11 cellular contexts compared by ENCODE assay signal in genomic region chr15:40161693-40162401, GRCh38. TPM values are rescaled to one million over a fixed set of nuclear protein-coding genes. Genes with fewer than 3 reads are reported as not detected.
A peak's percentile ranks its signal among the peaks of the same experiment; 100 is the strongest.
DNase-seq lines count a peak whose midpoint lies in the region; FAIRE-seq and TF ChIP-seq lines count a peak whose summit lies in the region.
"Had no signal": no experiment of that assay in that cellular context is flagged by ENCODE, and none has a peak within 500 bp of the region (broad histone marks: within the 10 kb centered on the region; RNA-seq: fewer than 3 reads in every experiment).

No MANE protein-coding gene starts in this region.

- H3K4me1 ChIP-seq in OCI-LY7 (ENCODE audit: insufficient read depth, low read length, poor library complexity, severe bottlenecking) (peaks cover 28% of the 10 kb centered on the region), fibroblast of lung (ENCODE audit: control insufficient read depth, extremely low read depth, insufficient read depth, low read length) (peaks cover 7% of the 10 kb centered on the region), small intestine (ENCODE audit: control insufficient read depth in 2 of 2, insufficient read depth in 1 of 2, low read depth in 1 of 2, low read length in 1 of 2) (no peaks in the 10 kb centered on the region)
- H3K4me1 ChIP-seq in CD4-positive, alpha-beta memory T cell (ENCODE audit: insufficient read depth, low read length): peaks cover 19% of the 10 kb centered on the region

- no peaks in the 10 kb centered on the region for H3K9me3 ChIP-seq in OCI-LY7 (ENCODE audit: low read length)
- no peaks in the 10 kb centered on the region for H3K9me3 ChIP-seq in fibroblast of lung (ENCODE audit: control insufficient read depth, insufficient read depth, low read depth, low read length)
- H3K9me3 ChIP-seq in small intestine (ENCODE audit: control insufficient read depth, low read depth): no peaks in the 10 kb centered on the region
- H3K9me3 ChIP-seq in CD4-positive, alpha-beta memory T cell (ENCODE audit: control insufficient read depth in 1 of 2, low read length in 2 of 2): no peaks in the 10 kb centered on the region

- peak; percentile 10 for DNase-seq in DMS53 (lab: John Stamatoyannopoulos, UW)
- DNase-seq in DMS53 treated with DMSO at 0.1 percent for 48 hours (lab: John Stamatoyannopoulos, UW; ENCODE audit: unreplicated experiment): no peak
- DNase-seq in OCI-LY7 (ENCODE audit: low spot score): peak; percentile 75
- no peak for DNase-seq in fibroblast of lung (ENCODE audit: low read depth in 2 of 2)
- peak; percentile 17 for DNase-seq in small intestine
- no peak for DNase-seq in CD4-positive, alpha-beta memory T cell
- no peak for DNase-seq in Ammon's horn (ENCODE audit: low spot score)
- DNase-seq in COR-L47 (lab: John Stamatoyannopoulos, UW): no peak
- DNase-seq: 8988T, activated T-cell treated with anti-CD3 and anti-CD28 coated beads for 4 hours had no signal

- POLR2A ChIA-PET in OCI-LY7 (lab: Charles Lee): interaction anchor here (0.6 to 3.7 kb wide), 20 partner anchors 13 to 159 kb away, joined by 3 to 31 read pairs (median 4); no protein-coding TSS in a partner anchor
- POLR2A ChIA-PET in CD4-positive, alpha-beta memory T cell (lab: Charles Lee; ENCODE audit: partially characterized antibody): interaction anchor here (1.7 to 2.0 kb wide), 3 partner anchors 12 to 53 kb away, joined by 4 to 8 read pairs (median 8); partner anchors contain the start of gene BMF

- no peak for FAIRE-seq in small intestine (lab: Jason Lieb, UNC)

- H3K27ac Mint-ChIP-seq in CD4-positive, alpha-beta memory T cell: no peak overlapping the region
- H3K27ac Mint-ChIP-seq: nephron had no signal

- CTCF ChIA-PET in OCI-LY7 (lab: Charles Lee; ENCODE audit: unreplicated experiment): interaction anchor here (0.8 to 1.8 kb wide), 4 partner anchors 55 to 362 kb away, joined by 3 to 9 read pairs (median 3); no protein-coding TSS in a partner anchor
- CTCF ChIA-PET in CD4-positive, alpha-beta memory T cell (lab: Charles Lee; ENCODE audit: partially characterized antibody): interaction anchor here (0.8 to 3.0 kb wide), 6 partner anchors 37 to 121 kb away, joined by 3 to 14 read pairs (median 4); no protein-coding TSS in a partner anchor

- WGBS in small intestine, 3 donors: 1 to 12% (median 6%) methylated on average over 2 of the region's 2 CpGs

- H3K4me3 ChIP-seq in OCI-LY7 (ENCODE audit: low read depth, low read length, poor library complexity, severe bottlenecking) (peak overlapping the region; percentile 91), fibroblast of lung (replicated peaks in 1 of 4; ENCODE audit: control extremely low read depth in 1 of 4, insufficient read depth in 1 of 4, low read depth in 3 of 4, low read length in 4 of 4) (peak overlapping the region; percentile 75 to 96 (median 86)), small intestine (ENCODE audit: low read depth in 1 of 2, low read length in 2 of 2) (peak overlapping the region in 1 of 2 donors; percentile 57)
- peak overlapping the region in 1 of 2 donors; percentile 88 for H3K4me3 ChIP-seq in CD4-positive, alpha-beta memory T cell (ENCODE audit: low read length in 2 of 2)

- H3K9ac ChIP-seq in fibroblast of lung (ENCODE audit: insufficient read depth, low read length): no peak overlapping the region

- H3K27me3 ChIP-seq in fibroblast of lung (ENCODE audit: control insufficient read depth, insufficient read depth, low read length): no peaks in the 10 kb centered on the region
- no peaks in the 10 kb centered on the region for H3K27me3 ChIP-seq in small intestine (ENCODE audit: control insufficient read depth in 2 of 2, insufficient read depth in 2 of 2, low read length in 2 of 2)
- H3K27me3 ChIP-seq in CD4-positive, alpha-beta memory T cell (ENCODE audit: insufficient read depth, low read length): no peaks in the 10 kb centered on the region

- peaks cover 26% of the 10 kb centered on the region for H4K20me1 ChIP-seq in OCI-LY7 (ENCODE audit: insufficient read depth, low read length)
- no peaks in the 10 kb centered on the region for H4K20me1 ChIP-seq in fibroblast of lung (ENCODE audit: control insufficient read depth, extremely low read depth, insufficient read depth, low read length)

- intact Hi-C loops in OCI-LY7 (cut with micrococcal nuclease; ENCODE audit: unreplicated experiment): loop anchor here (1.0 to 10.0 kb wide), 3 partner anchors 53 to 377 kb away; partner anchors contain the start of genes BMF and FSIP1
- intact Hi-C loops in CD4-positive, alpha-beta memory T cell (cut with micrococcal nuclease): loop anchor here (5.0 kb wide), 1 partner anchor 240 kb away; the partner anchor contains the start of gene GPR176

- no peak for TF ChIP-seq CTCF in OCI-LY7 (conservative IDR thresholded peaks at IDR 0.05; ENCODE audit: low read length)
- TF ChIP-seq CTCF in fibroblast of lung (conservative IDR thresholded peaks at IDR 0.05 in 1 of 2, IDR thresholded peaks at IDR 0.05 in 1 of 2; ENCODE audit: low read depth in 1 of 2, low read length in 2 of 2): no peak

- no peaks in the 10 kb centered on the region for H3K36me3 Mint-ChIP-seq in CD4-positive, alpha-beta memory T cell

- H2AFZ ChIP-seq in OCI-LY7 (ENCODE audit: low read length): no peak overlapping the region; the same call in 1 of the 2 replicates
- H2AFZ ChIP-seq in fibroblast of lung (ENCODE audit: low read length): peak overlapping the region; percentile 27

- H3K27ac ChIP-seq in OCI-LY7 (ENCODE audit: low read depth, low read length, poor library complexity, severe bottlenecking) (peak overlapping the region; percentile 68), fibroblast of lung (ENCODE audit: insufficient read depth, low read length) (peak overlapping the region; percentile 40), small intestine (ENCODE audit: low read depth in 1 of 2, low read length in 1 of 2) (no peak overlapping the region)
- H3K27ac ChIP-seq in CD4-positive, alpha-beta memory T cell (ENCODE audit: low read depth, low read length): no peak overlapping the region

- no TSS peak for BruUV-seq in OCI-LY7 (replicated peaks; lab: Mats Ljungman, UMichigan)

- no peaks in the 10 kb centered on the region for H3K27me3 Mint-ChIP-seq in CD4-positive, alpha-beta memory T cell

- H3K9me2 ChIP-seq in OCI-LY7 (ENCODE audit: insufficient read depth, low read length): no peaks in the 10 kb centered on the region

- H3K4me2 ChIP-seq in OCI-LY7 (ENCODE audit: low read length) (peak overlapping the region; percentile 85), fibroblast of lung (ENCODE audit: extremely low read depth, insufficient read depth, low read length) (peak overlapping the region; percentile 71)

- H3K9me3 Mint-ChIP-seq in CD4-positive, alpha-beta memory T cell: no peaks in the 10 kb centered on the region
- H3K9me3 Mint-ChIP-seq: nephron had no signal

- H3K79me2 ChIP-seq in OCI-LY7 (ENCODE audit: insufficient read depth, low read depth, low read length): peaks cover 60% of the 10 kb centered on the region
- peaks cover 44% of the 10 kb centered on the region for H3K79me2 ChIP-seq in fibroblast of lung (ENCODE audit: control insufficient read depth, insufficient read depth, low read length)

- no peak overlapping the region for H3K4me3 Mint-ChIP-seq in CD4-positive, alpha-beta memory T cell
- H3K4me3 Mint-ChIP-seq: nephron had no signal

- H3K36me3 ChIP-seq in OCI-LY7 (ENCODE audit: insufficient read depth, low read length) (peaks cover 58% of the 10 kb centered on the region), fibroblast of lung (ENCODE audit: control insufficient read depth, insufficient read depth, low read length) (peaks cover 2% of the 10 kb centered on the region), small intestine (ENCODE audit: control insufficient read depth in 2 of 2, insufficient read depth in 2 of 2, low read length in 2 of 2) (no peaks in the 10 kb centered on the region)
- H3K36me3 ChIP-seq in CD4-positive, alpha-beta memory T cell (ENCODE audit: insufficient read depth, low read length): no peaks in the 10 kb centered on the region

- H3K4me1 Mint-ChIP-seq in CD4-positive, alpha-beta memory T cell: peaks cover 0 to 3% (median 2%) of the 10 kb centered on the region in 4 donors

RNA-seq across cellular contexts. Expression of gene BUB1B, which starts 1.0 kb away (rescaled TPM):
- 192 and 215 TPM in 2 replicates for total RNA-seq in OCI-LY7 (2014; rRNA removed; shearing (Covaris generic))
- 162 and 166 TPM in 2 replicates for total RNA-seq in OCI-LY7 (2022)
- total RNA-seq in fibroblast of lung: 2.1 and 5.4 TPM in 2 replicates
- polyA plus RNA-seq in fibroblast of lung: 6.9 and 23.9 TPM in 2 replicates
- polyA plus RNA-seq in fibroblast of lung (2012): 6.2 and 20.5 TPM in 2 replicates
- polyA minus RNA-seq in fibroblast of lung (ENCODE audit: low replicate concordance): 6.6 and 7.3 TPM in 2 replicates
- 1 to 10 TPM; 1.1 to 9.5 (median 1.6) TPM for polyA plus RNA-seq in small intestine
- total RNA-seq in CD4-positive, alpha-beta memory T cell: under 1 TPM; 0.55 to 0.89 TPM
- under 1 TPM in 1 of 2 donors, not detected in 1; 0.40 TPM for polyA plus RNA-seq in CD4-positive, alpha-beta memory T cell

RNA-seq across cellular contexts. Expression of gene BMF, which starts 53.2 kb away (rescaled TPM):
- total RNA-seq in OCI-LY7 (2014; rRNA removed; shearing (Covaris generic)): 4.8 and 5.3 TPM in 2 replicates
- total RNA-seq in OCI-LY7 (2022) (11.1 and 11.3 TPM in 2 replicates), fibroblast of lung (8.6 and 9.5 TPM in 2 replicates)
- polyA plus RNA-seq in fibroblast of lung (2.2 TPM in 2 replicates), small intestine (10 to 100 TPM in 2 of 3 donors, 1 to 10 TPM in 1; 4.4 to 19.2 (median 15.2) TPM)
- 1.4 and 2.1 TPM in 2 replicates for polyA plus RNA-seq in fibroblast of lung (2012)
- 6.4 and 13.5 TPM in 2 replicates for polyA minus RNA-seq in fibroblast of lung (ENCODE audit: low replicate concordance)
- 10 to 100 TPM; 13.3 to 13.7 TPM for total RNA-seq in CD4-positive, alpha-beta memory T cell
- under 1 TPM; 0.55 to 0.99 TPM for polyA plus RNA-seq in CD4-positive, alpha-beta memory T cell

Comparison
In these comparisons a context has a peak if more than half of its experiments do, and no peak if none do; other contexts are left out.
1. DNase-seq: peak in DMS53 (single experiment), OCI-LY7 (single experiment) and small intestine (single experiment); none in DMS53 treated with DMSO at 0.1 percent for 48 hours (single experiment), fibroblast of lung (0 of 2), CD4-positive, alpha-beta memory T cell (0 of 5), Ammon's horn (single experiment) and COR-L47 (single experiment).
2. H3K27ac ChIP-seq: peak in OCI-LY7 (single experiment) and fibroblast of lung (single experiment); none in small intestine (0 of 2) and CD4-positive, alpha-beta memory T cell (single experiment).
3. RNA of gene BUB1B, which starts 1.0 kb away (total RNA-seq): 162 to 215 TPM in OCI-LY7; 2.1 to 5.4 TPM in fibroblast of lung and 0.55 to 0.89 TPM in CD4-positive, alpha-beta memory T cell; every median in the first group is over 10 times any median in the second.